ENCODE assay signal across 25 cellular contexts in the genomic region with DNA sequence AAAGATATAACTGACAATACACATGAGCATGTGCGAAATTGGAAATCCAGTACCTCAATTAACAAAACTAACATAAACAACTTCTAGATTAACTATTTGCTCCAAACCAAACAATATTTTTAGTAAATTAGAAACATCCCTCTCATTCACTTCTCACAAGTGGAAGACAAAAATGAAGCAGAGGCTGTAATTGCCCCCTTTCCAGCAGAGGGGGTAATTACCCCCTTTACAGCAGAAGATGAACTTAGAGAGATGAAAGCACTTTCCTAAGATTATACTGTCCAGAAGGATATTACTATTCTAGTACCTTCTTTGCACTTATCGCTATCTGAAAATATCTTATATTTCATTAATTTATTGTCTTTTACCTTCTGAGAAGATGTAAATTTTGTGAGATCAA.
"Had no signal": no experiment of that assay in that cellular context is flagged by ENCODE, and none has a peak within 500 bp of the region (broad histone marks: within the 10 kb centered on the region; RNA-seq: fewer than 3 reads in every experiment).

No MANE protein-coding gene starts in this region.

- H3K27me3 ChIP-seq: ascending aorta, body of pancreas had no signal

- H3K4me3 ChIP-seq: ascending aorta, body of pancreas, PC-9 had no signal

- H3K27me3 Mint-ChIP-seq: activated CD8-positive, alpha-beta memory T cell treated with anti-CD3 and anti-CD28 coated beads, Interleukin-2, amount 10 ng/mL, durations not matched to agents 7 days and 5 days; activated naive CD8-positive, alpha-beta T cell treated with anti-CD3 and anti-CD28 coated beads, Interleukin-2, amount 50 U/mL, for 24 hours; activated T-cell treated with anti-CD3 and anti-CD28 coated beads, Interleukin-2, amount 50 U/mL, for 24 hours; T-helper 17 cell had no signal

- H3K4me1 ChIP-seq: ascending aorta, body of pancreas had no signal

- H3K36me3 ChIP-seq: ascending aorta had no signal

- DNase-seq: activated CD4-positive, alpha-beta T cell treated with anti-CD3 and anti-CD28 coated beads for 48 hours; activated CD4-positive, alpha-beta T cell treated with anti-CD3 and anti-CD28 coated beads, Interleukin-2, amount 50 U/mL, for 48 hours; activated CD4-positive, CD25-positive, alpha-beta regulatory T cell treated with anti-CD3 and anti-CD28 coated beads, Interleukin-2, amount 50 U/mL, for 72 hours; activated CD8-positive, alpha-beta memory T cell treated with anti-CD3 and anti-CD28 coated beads, Interleukin-2, amount 10 ng/mL, durations not matched to agents 7 days and 5 days; activated effector memory CD4-positive, alpha-beta T cell treated with Interleukin-2 at 50 U/mL for 16 hours; activated naive CD4-positive, alpha-beta T cell; activated naive CD8-positive, alpha-beta T cell treated with anti-CD3 and anti-CD28 coated beads, Interleukin-2, amount 50 U/mL, for 24 hours; activated T-cell treated with anti-CD3 and anti-CD28 coated beads, Interleukin-2, amount 50 U/mL, for 24 hours; amniotic stem cell; body of pancreas; central memory CD4-positive, alpha-beta T cell; MV-4-11; NCI-H1105 treated with DMSO at 0.1 percent for 48 hours; NCI-H1436 treated with DMSO at 0.1 percent for 48 hours; NCI-H187; NCI-H2081; NCI-H510A treated with DMSO at 0.1 percent for 48 hours; PC-9; SHP77 treated with DMSO at 0.1 percent for 48 hours; T-helper 17 cell; T-helper 9 cell had no signal

- H3K27ac ChIP-seq: ascending aorta, body of pancreas, PC-9 had no signal

- H3K4me1 Mint-ChIP-seq: activated CD8-positive, alpha-beta memory T cell treated with anti-CD3 and anti-CD28 coated beads, Interleukin-2, amount 10 ng/mL, durations not matched to agents 7 days and 5 days; activated naive CD8-positive, alpha-beta T cell treated with anti-CD3 and anti-CD28 coated beads, Interleukin-2, amount 50 U/mL, for 24 hours; T-helper 17 cell had no signal

- H3K4me3 Mint-ChIP-seq: activated CD8-positive, alpha-beta memory T cell treated with anti-CD3 and anti-CD28 coated beads, Interleukin-2, amount 10 ng/mL, durations not matched to agents 7 days and 5 days; activated naive CD8-positive, alpha-beta T cell treated with anti-CD3 and anti-CD28 coated beads, Interleukin-2, amount 50 U/mL, for 24 hours; activated T-cell treated with anti-CD3 and anti-CD28 coated beads, Interleukin-2, amount 50 U/mL, for 24 hours; activated T-helper 1 cell treated with anti-CD3 and anti-CD28 coated beads, Interleukin-12 subunit alpha, Interleukin-12 subunit beta, Interleukin-2, Interleukin-4 antibody, amounts not matched to agents 30 ng/mL and 10 ng/mL and 1 ng/mL, durations not matched to agents 14 hours and 24 hours and 36 hours; T-helper 17 cell; WTC11 had no signal

- H3K36me3 Mint-ChIP-seq: activated CD8-positive, alpha-beta memory T cell treated with anti-CD3 and anti-CD28 coated beads, Interleukin-2, amount 10 ng/mL, durations not matched to agents 7 days and 5 days; activated naive CD4-positive, alpha-beta T cell treated with anti-CD3 and anti-CD28 coated beads, Interleukin-2, amount 50 U/mL, for 72 hours; WTC11 had no signal

- H3K4me2 ChIP-seq: PC-9 had no signal

- H3K9me3 ChIP-seq: ascending aorta, body of pancreas had no signal

- H3K9me3 Mint-ChIP-seq: WTC11 had no signal

- H3K27ac Mint-ChIP-seq: activated CD8-positive, alpha-beta memory T cell treated with anti-CD3 and anti-CD28 coated beads, Interleukin-2, amount 10 ng/mL, durations not matched to agents 7 days and 5 days; activated naive CD4-positive, alpha-beta T cell treated with anti-CD3 and anti-CD28 coated beads, Interleukin-2, amount 50 U/mL, for 72 hours; activated naive CD8-positive, alpha-beta T cell treated with anti-CD3 and anti-CD28 coated beads, Interleukin-2, amount 50 U/mL, for 24 hours; activated T-cell treated with anti-CD3 and anti-CD28 coated beads, Interleukin-2, amount 50 U/mL, for 24 hours; activated T-helper 1 cell treated with anti-CD3 and anti-CD28 coated beads, Interleukin-12 subunit alpha, Interleukin-12 subunit beta, Interleukin-2, Interleukin-4 antibody, amounts not matched to agents 30 ng/mL and 10 ng/mL and 1 ng/mL, durations not matched to agents 14 hours and 24 hours and 36 hours; T-helper 17 cell; WTC11 had no signal

- H2AFZ ChIP-seq: PC-9 had no signal

- ATAC-seq: activated CD8-positive, alpha-beta memory T cell treated with anti-CD3 and anti-CD28 coated beads, Interleukin-2, amount 10 ng/mL, durations not matched to agents 7 days and 5 days; activated naive CD4-positive, alpha-beta T cell treated with anti-CD3 and anti-CD28 coated beads, Interleukin-2, amount 50 U/mL, for 72 hours; activated naive CD8-positive, alpha-beta T cell treated with anti-CD3 and anti-CD28 coated beads, Interleukin-2, amount 50 U/mL, for 24 hours; body of pancreas; T-helper 17 cell; WTC11 had no signal
